Comparison of ENCODE assay signal across 12 cellular contexts in genomic region chr19:2251577-2252480, GRCh38. TPM values are rescaled to one million over a fixed set of nuclear protein-coding genes. Genes with fewer than 3 reads are reported as not detected.
DNase-seq lines count a peak whose midpoint lies in the region; ATAC-seq and TF ChIP-seq lines count a peak whose summit lies in the region.
"Had no signal": no experiment of that assay in that cellular context is flagged by ENCODE, and none has a peak within 500 bp of the region (broad histone marks: within the 10 kb centered on the region; RNA-seq: fewer than 3 reads in every experiment).

No MANE protein-coding gene starts in this region.

- H3K36me3 Mint-ChIP-seq in activated CD4-positive, alpha-beta memory T cell treated with anti-CD3 and anti-CD28 coated beads for 36 hours, result peaks cover 1% of the 10 kb centered on the region
- peaks cover 9% of the 10 kb centered on the region for H3K36me3 Mint-ChIP-seq in activated CD4-positive, alpha-beta memory T cell treated with anti-CD3 and anti-CD28 coated beads, Interleukin-2, amount 10 ng/mL, durations not matched to agents 7 days and 5 days (ENCODE audit: low read depth)
- peaks cover 2% of the 10 kb centered on the region for H3K36me3 Mint-ChIP-seq in T-helper 17 cell (ENCODE audit: low read depth)

- CTCF ChIA-PET in activated CD4-positive, alpha-beta memory T cell treated with anti-CD3 and anti-CD28 coated beads for 36 hours (lab: Charles Lee), result interaction anchor here (1.0 to 1.9 kb wide), 5 partner anchors 8 to 22 kb away, joined by 3 to 8 read pairs (median 3); no protein-coding TSS in a partner anchor
- CTCF ChIA-PET in activated CD4-positive, alpha-beta memory T cell treated with anti-CD3 and anti-CD28 coated beads, Interleukin-2, amount 10 ng/mL, durations not matched to agents 7 days and 5 days (lab: Charles Lee), result interaction anchor here (1.6 kb wide), 1 partner anchor 9 kb away, joined by 8 read pairs; no protein-coding TSS in a partner anchor

- no peak for TF ChIP-seq CTCF in esophagus muscularis mucosa (IDR thresholded peaks at IDR 0.05)

- peaks cover 37 to 56% (median 47%) of the 10 kb centered on the region in 4 donors for H3K4me1 ChIP-seq in esophagus muscularis mucosa
- H3K4me1 ChIP-seq: foreskin keratinocyte had no signal

- WGBS in esophagus muscularis mucosa, result 16% methylated on average over 37 of the region's 108 CpGs

- H3K9me3 ChIP-seq in T-helper 17 cell (ENCODE audit: control insufficient read depth, low read length, poor library complexity, severe bottlenecking) (no peaks in the 10 kb centered on the region), esophagus muscularis mucosa (no peaks in the 10 kb centered on the region)

- POLR2A ChIA-PET in activated CD4-positive, alpha-beta memory T cell treated with anti-CD3 and anti-CD28 coated beads for 36 hours (lab: Charles Lee), result interaction anchor here (0.6 to 1.4 kb wide), 5 partner anchors 9 to 21 kb away, joined by 3 to 5 read pairs (median 3); no protein-coding TSS in a partner anchor
- POLR2A ChIA-PET in activated CD4-positive, alpha-beta memory T cell treated with anti-CD3 and anti-CD28 coated beads, Interleukin-2, amount 10 ng/mL, durations not matched to agents 7 days and 5 days (lab: Charles Lee), result interaction anchor here (1.0 to 6.2 kb wide), 7 partner anchors 8 to 76 kb away, joined by 3 to 58 read pairs (median 6); partner anchors contain the start of gene LSM7

- peaks cover 15% of the 10 kb centered on the region for H3K27me3 Mint-ChIP-seq in activated CD4-positive, alpha-beta memory T cell treated with anti-CD3 and anti-CD28 coated beads for 36 hours
- H3K27me3 Mint-ChIP-seq in activated CD4-positive, alpha-beta memory T cell treated with anti-CD3 and anti-CD28 coated beads, Interleukin-2, amount 10 ng/mL, durations not matched to agents 7 days and 5 days, result peaks cover 30% of the 10 kb centered on the region
- no peaks in the 10 kb centered on the region for H3K27me3 Mint-ChIP-seq in T-helper 17 cell

- peaks cover 1 to 26% (median 23%) of the 10 kb centered on the region in 4 donors for H3K36me3 ChIP-seq in esophagus muscularis mucosa

- H3K9me3 Mint-ChIP-seq in activated CD4-positive, alpha-beta memory T cell treated with anti-CD3 and anti-CD28 coated beads for 36 hours, result no peaks in the 10 kb centered on the region
- H3K9me3 Mint-ChIP-seq in activated CD4-positive, alpha-beta memory T cell treated with anti-CD3 and anti-CD28 coated beads, Interleukin-2, amount 10 ng/mL, durations not matched to agents 7 days and 5 days, result no peaks in the 10 kb centered on the region

- peak overlapping the region; percentile 24 to 39 (median 28) for H3K4me3 ChIP-seq in esophagus muscularis mucosa

- TF ChIP-seq EP300 in esophagus muscularis mucosa (IDR thresholded peaks at IDR 0.05), result no peak

- ATAC-seq in T-helper 17 cell (peak; percentile 30), GM21723 (IDR thresholded peaks at IDR 0.05; ENCODE audit: unreplicated experiment) (no peak)
- ATAC-seq in stimulated activated naive CD8-positive, alpha-beta T cell treated with anti-CD3 and anti-CD28 coated beads, Interleukin-15, Interleukin-2, amounts not matched to agents 100 U/mL and 50 U/mL, for 24 hours, result peak; percentile 6
- ATAC-seq: foreskin keratinocyte had no signal

- H3K27ac Mint-ChIP-seq in activated CD4-positive, alpha-beta memory T cell treated with anti-CD3 and anti-CD28 coated beads for 36 hours, result no peak overlapping the region
- no peak overlapping the region for H3K27ac Mint-ChIP-seq in activated CD4-positive, alpha-beta memory T cell treated with anti-CD3 and anti-CD28 coated beads, Interleukin-2, amount 10 ng/mL, durations not matched to agents 7 days and 5 days
- H3K27ac Mint-ChIP-seq in T-helper 17 cell, result peak overlapping the region; percentile 43

- DNase-seq in activated CD4-positive, alpha-beta memory T cell treated with anti-CD3 and anti-CD28 coated beads for 36 hours, result peak; percentile 19
- no peak for DNase-seq in activated CD4-positive, alpha-beta memory T cell treated with anti-CD3 and anti-CD28 coated beads, Interleukin-2, amount 10 ng/mL, durations not matched to agents 7 days and 5 days
- DNase-seq in T-helper 17 cell (no peak), esophagus muscularis mucosa (ENCODE audit: extremely low spot score) (no peak), NCI-H1436 (lab: John Stamatoyannopoulos, UW) (no peak), kidney glomerular epithelial cell (lab: John Stamatoyannopoulos, UW) (no peak)
- peak; percentile 46 for DNase-seq in stimulated activated naive CD8-positive, alpha-beta T cell treated with anti-CD3 and anti-CD28 coated beads, Interleukin-15, Interleukin-2, amounts not matched to agents 100 U/mL and 50 U/mL, for 24 hours
- DNase-seq: foreskin keratinocyte, NCI-H774 had no signal

- peaks cover 11 to 60% (median 38%) of the 10 kb centered on the region in 4 donors for H3K27me3 ChIP-seq in esophagus muscularis mucosa

- intact Hi-C loops in activated CD4-positive, alpha-beta memory T cell treated with anti-CD3 and anti-CD28 coated beads for 36 hours (cut with micrococcal nuclease), result no loop called here
- intact Hi-C loops in esophagus muscularis mucosa (cut with DNase I), result no loop called here

- no peak overlapping the region for H3K27ac ChIP-seq in esophagus muscularis mucosa (replicated peaks in 1 of 4)
- H3K27ac ChIP-seq: foreskin keratinocyte had no signal

- H3K4me1 Mint-ChIP-seq in activated CD4-positive, alpha-beta memory T cell treated with anti-CD3 and anti-CD28 coated beads for 36 hours (ENCODE audit: low read depth), result peaks cover 14% of the 10 kb centered on the region
- peaks cover 13% of the 10 kb centered on the region for H3K4me1 Mint-ChIP-seq in activated CD4-positive, alpha-beta memory T cell treated with anti-CD3 and anti-CD28 coated beads, Interleukin-2, amount 10 ng/mL, durations not matched to agents 7 days and 5 days
- peaks cover 2% of the 10 kb centered on the region for H3K4me1 Mint-ChIP-seq in T-helper 17 cell

- H3K4me3 Mint-ChIP-seq in activated CD4-positive, alpha-beta memory T cell treated with anti-CD3 and anti-CD28 coated beads for 36 hours, result peak overlapping the region; percentile 29
- no peak overlapping the region for H3K4me3 Mint-ChIP-seq in activated CD4-positive, alpha-beta memory T cell treated with anti-CD3 and anti-CD28 coated beads, Interleukin-2, amount 10 ng/mL, durations not matched to agents 7 days and 5 days
- peak overlapping the region; percentile 83 for H3K4me3 Mint-ChIP-seq in T-helper 17 cell

- no peak for TF ChIP-seq POLR2A in esophagus muscularis mucosa (IDR thresholded peaks at IDR 0.05; ENCODE audit: low read depth)

RNA-seq across cellular contexts. Expression of gene AMH, which starts 2.7 kb away (rescaled TPM):
- 1 to 10 TPM; 2.8 to 3.4 TPM for total RNA-seq in activated CD4-positive, alpha-beta memory T cell treated with anti-CD3 and anti-CD28 coated beads for 36 hours
- total RNA-seq in activated CD4-positive, alpha-beta memory T cell treated with anti-CD3 and anti-CD28 coated beads, Interleukin-2, amount 10 ng/mL, durations not matched to agents 7 days and 5 days, result 1 to 10 TPM; 4.6 to 7.6 TPM
- total RNA-seq in T-helper 17 cell (1 to 10 TPM in 1 of 2 donors, under 1 TPM in 1; 0.50 to 2.7 TPM), esophagus muscularis mucosa (1 to 10 TPM in 3 of 4 donors, under 1 TPM in 1; 0.50 to 3.7 (median 1.3) TPM)

RNA-seq across cellular contexts. Expression of gene JSRP1, which starts 4.4 kb away (rescaled TPM):
- 1 to 10 TPM in 1 of 2 experiments, under 1 TPM in 1; 0.56 to 1.2 TPM for total RNA-seq in activated CD4-positive, alpha-beta memory T cell treated with anti-CD3 and anti-CD28 coated beads for 36 hours
- total RNA-seq in activated CD4-positive, alpha-beta memory T cell treated with anti-CD3 and anti-CD28 coated beads, Interleukin-2, amount 10 ng/mL, durations not matched to agents 7 days and 5 days, result 1 to 10 TPM in 1 of 2 experiments, under 1 TPM in 1; 0.73 to 1.3 TPM
- total RNA-seq in T-helper 17 cell, result 1 to 10 TPM in 1 of 2 donors, under 1 TPM in 1; 0.55 to 1.0 TPM
- total RNA-seq in esophagus muscularis mucosa, result not detected
- total RNA-seq: foreskin keratinocyte, lung microvascular endothelial cell, renal cortical epithelial cell had no signal

RNA-seq across cellular contexts. Expression of gene SF3A2, which starts 15.2 kb away (rescaled TPM):
- 100 to 1,000 TPM; 123 to 134 TPM for total RNA-seq in activated CD4-positive, alpha-beta memory T cell treated with anti-CD3 and anti-CD28 coated beads for 36 hours
- total RNA-seq in activated CD4-positive, alpha-beta memory T cell treated with anti-CD3 and anti-CD28 coated beads, Interleukin-2, amount 10 ng/mL, durations not matched to agents 7 days and 5 days, result 100 to 1,000 TPM; 137 to 145 TPM
- total RNA-seq in T-helper 17 cell (100 to 1,000 TPM; 119 to 135 TPM), esophagus muscularis mucosa (10 to 100 TPM; 29.5 to 56.9 (median 35.3) TPM)

RNA-seq across cellular contexts. Expression of gene PLEKHJ1, which starts 15.7 kb away (rescaled TPM):
- 10 to 100 TPM; 60.8 to 64.0 TPM for total RNA-seq in activated CD4-positive, alpha-beta memory T cell treated with anti-CD3 and anti-CD28 coated beads for 36 hours
- 10 to 100 TPM; 58.3 to 60.4 TPM for total RNA-seq in activated CD4-positive, alpha-beta memory T cell treated with anti-CD3 and anti-CD28 coated beads, Interleukin-2, amount 10 ng/mL, durations not matched to agents 7 days and 5 days
- total RNA-seq in T-helper 17 cell (10 to 100 TPM; 38.6 to 40.2 TPM), esophagus muscularis mucosa (10 to 100 TPM; 41.9 to 69.8 (median 55.3) TPM)

RNA-seq across cellular contexts. Expression of gene PEAK3, which starts 30.1 kb away (rescaled TPM):
- total RNA-seq in activated CD4-positive, alpha-beta memory T cell treated with anti-CD3 and anti-CD28 coated beads for 36 hours, result not detected
- total RNA-seq in activated CD4-positive, alpha-beta memory T cell treated with anti-CD3 and anti-CD28 coated beads, Interleukin-2, amount 10 ng/mL, durations not matched to agents 7 days and 5 days, result under 1 TPM; 0.70 to 0.88 TPM
- total RNA-seq in T-helper 17 cell, result not detected
- total RNA-seq in esophagus muscularis mucosa, result 1 to 10 TPM in 3 of 4 donors, under 1 TPM in 1; 0.78 to 2.3 (median 1.3) TPM
- total RNA-seq: foreskin keratinocyte had no signal

Comparison
In these comparisons a context has a peak if more than half of its experiments do, and no peak if none do; other contexts are left out.
1. DNase-seq: peak in activated CD4-positive, alpha-beta memory T cell treated with anti-CD3 and anti-CD28 coated beads for 36 hours (single experiment) and stimulated activated naive CD8-positive, alpha-beta T cell treated with anti-CD3 and anti-CD28 coated beads, Interleukin-15, Interleukin-2, amounts not matched to agents 100 U/mL and 50 U/mL, for 24 hours (single experiment); none in activated CD4-positive, alpha-beta memory T cell treated with anti-CD3 and anti-CD28 coated beads, Interleukin-2, amount 10 ng/mL, durations not matched to agents 7 days and 5 days (single experiment), T-helper 17 cell (0 of 3), esophagus muscularis mucosa (single experiment), NCI-H1436 (single experiment) and kidney glomerular epithelial cell (single experiment).